13 cellular contexts compared by ENCODE assay signal in genomic region chr14:50978888-50979287, GRCh38. TPM values are rescaled to one million over a fixed set of nuclear protein-coding genes. Genes with fewer than 3 reads are reported as not detected.
DNase-seq lines count a peak whose midpoint lies in the region; ATAC-seq, FAIRE-seq and TF ChIP-seq lines count a peak whose summit lies in the region.
"Had no signal": no experiment of that assay in that cellular context is flagged by ENCODE, and none has a peak within 500 bp of the region (broad histone marks: within the 10 kb centered on the region; RNA-seq: fewer than 3 reads in every experiment).

No MANE protein-coding gene starts in this region.

- TF ChIP-seq POLR2A in GM12878 (IDR thresholded peaks at IDR 0.05; ENCODE audit: low read depth, low read length) = no peak
- no peak for TF ChIP-seq POLR2A in stomach (IDR thresholded peaks at IDR 0.05)

- CTCF ChIA-PET in GM12878 (lab: Yijun Ruan, JAX) = interaction anchor here (1.1 kb wide), 1 partner anchor 9 kb away, joined by 3 read pairs; no protein-coding TSS in a partner anchor

- no peaks in the 10 kb centered on the region for H4K20me1 ChIP-seq in GM12878 (ENCODE audit: control insufficient read depth, insufficient read depth)

- RAD21 ChIA-PET in GM12878 (lab: Charles Lee; ENCODE audit: unreplicated experiment) = no interaction called here

- H3K9me3 ChIP-seq in GM12878 (replicated peaks; ENCODE audit: control insufficient read depth, insufficient read depth, low read length) (no peaks in the 10 kb centered on the region), stomach (no peaks in the 10 kb centered on the region)

- no peaks in the 10 kb centered on the region for H3K79me2 ChIP-seq in GM12878 (ENCODE audit: control insufficient read depth, insufficient read depth, low read length)
- H3K79me2 ChIP-seq: hepatocyte had no signal

- H3K4me3 ChIP-seq in GM12878 (no peak overlapping the region), stomach (no peak overlapping the region)
- H3K4me3 ChIP-seq: hepatocyte, lung had no signal

- TF ChIP-seq RAD21 in GM12878 (IDR thresholded peaks at IDR 0.05; ENCODE audit: insufficient read depth, low read depth, low read length) = no peak

- no peak overlapping the region for H3K27ac Mint-ChIP-seq in activated CD4-positive, alpha-beta T cell treated with anti-CD3 and anti-CD28 coated beads, Interleukin-2, amount 10 ng/mL, durations not matched to agents 24 days and 14 days
- H3K27ac Mint-ChIP-seq: activated T-helper 2 cell treated with anti-CD3 and anti-CD28 coated beads, Interferon-gamma antibody, Interleukin-2, Interleukin-4, amounts not matched to agents 10 μg/mL and 5 μg/mL and 100 μg/mL, durations not matched to agents 14 hours and 24 hours and 36 hours had no signal

- H3K9me3 Mint-ChIP-seq in activated CD4-positive, alpha-beta T cell treated with anti-CD3 and anti-CD28 coated beads, Interleukin-2, amount 10 ng/mL, durations not matched to agents 24 days and 14 days = no peaks in the 10 kb centered on the region
- H3K9me3 Mint-ChIP-seq: activated T-helper 2 cell treated with anti-CD3 and anti-CD28 coated beads, Interferon-gamma antibody, Interleukin-2, Interleukin-4, amounts not matched to agents 10 μg/mL and 5 μg/mL and 100 μg/mL, durations not matched to agents 14 hours and 24 hours and 36 hours had no signal

- BruUV-seq in GM12878 (replicated peaks; lab: Mats Ljungman, UMichigan) = no TSS peak

- intact Hi-C loops in GM12878 (cut with micrococcal nuclease; ENCODE audit: unreplicated experiment) (no loop called here), stomach (cut with DNase I; ENCODE audit: low total_unique reads) (no loop called here)
- intact Hi-C loops in activated CD4-positive, alpha-beta T cell treated with anti-CD3 and anti-CD28 coated beads, Interleukin-2, amount 10 ng/mL, durations not matched to agents 24 days and 14 days (cut with micrococcal nuclease) = no loop called here

- H3K9ac ChIP-seq in GM12878 (ENCODE audit: control insufficient read depth, insufficient read depth, low read length) = no peak overlapping the region

- SMC1A ChIA-PET in GM12878 (lab: Charles Lee; ENCODE audit: uncharacterized antibody, unreplicated experiment) = interaction anchor here (1.6 kb wide), 1 partner anchor 119 kb away, joined by 4 read pairs; no protein-coding TSS in a partner anchor

- ATAC-seq in GM18868 (IDR thresholded peaks at IDR 0.05; ENCODE audit: unreplicated experiment) = peak; percentile 92
- ATAC-seq in GM21526 (IDR thresholded peaks at IDR 0.05; ENCODE audit: low FRiP score, unreplicated experiment) = peak; percentile 91
- peak; percentile 86 for ATAC-seq in HG03095 (IDR thresholded peaks at IDR 0.05; ENCODE audit: unreplicated experiment)
- ATAC-seq in GM12878 = peak; percentile 93

- H2AFZ ChIP-seq in GM12878 (ENCODE audit: control insufficient read depth, low read depth, low read length) = no peak overlapping the region
- H2AFZ ChIP-seq: hepatocyte had no signal

- in situ Hi-C loops in GM12878 (cut with MboI) = no loop called here

- 20% methylated on average over 4 of the region's 4 CpGs for WGBS in GM12878 (ENCODE audit: insufficient coverage, insufficient replicate concordance, low lambda C conversion rate, missing lambda C conversion rate)
- 87 to 91% (median 87%) methylated on average over 4 of the region's 4 CpGs for WGBS in stomach, 5 donors

- H3K27me3 ChIP-seq in GM12878 (replicated peaks in 1 of 2; ENCODE audit: control insufficient read depth in 2 of 2, insufficient read depth in 2 of 2, low read length in 1 of 2) (no peaks in the 10 kb centered on the region), stomach (no peaks in the 10 kb centered on the region)

- no peak for FAIRE-seq in GM12878 (lab: Jason Lieb, UNC)
- FAIRE-seq: bronchial epithelial cell had no signal

- no peaks in the 10 kb centered on the region for H3K4me1 Mint-ChIP-seq in activated CD4-positive, alpha-beta T cell treated with anti-CD3 and anti-CD28 coated beads, Interleukin-2, amount 10 ng/mL, durations not matched to agents 24 days and 14 days

- H3K36me3 Mint-ChIP-seq in activated CD4-positive, alpha-beta T cell treated with anti-CD3 and anti-CD28 coated beads, Interleukin-2, amount 10 ng/mL, durations not matched to agents 24 days and 14 days (ENCODE audit: low read depth) = no peaks in the 10 kb centered on the region

- H3K4me2 ChIP-seq in GM12878 (ENCODE audit: control insufficient read depth, insufficient read depth) = peak overlapping the region; percentile 28; the same call in 1 of the 2 replicates
- H3K4me2 ChIP-seq: hepatocyte had no signal

- no peak overlapping the region for H3K4me3 Mint-ChIP-seq in activated CD4-positive, alpha-beta T cell treated with anti-CD3 and anti-CD28 coated beads, Interleukin-2, amount 10 ng/mL, durations not matched to agents 24 days and 14 days

- H3K36me3 ChIP-seq in GM12878 (ENCODE audit: control insufficient read depth in 2 of 2, insufficient read depth in 2 of 2, low read length in 1 of 2) (no peaks in the 10 kb centered on the region), stomach (no peaks in the 10 kb centered on the region)

- H3K27me3 Mint-ChIP-seq in activated CD4-positive, alpha-beta T cell treated with anti-CD3 and anti-CD28 coated beads, Interleukin-2, amount 10 ng/mL, durations not matched to agents 24 days and 14 days = peaks cover 5% of the 10 kb centered on the region

- no peak for TF ChIP-seq EP300 in GM12878 (IDR thresholded peaks at IDR 0.05; ENCODE audit: borderline replicate concordance in 1 of 2, control insufficient read depth in 1 of 2, low read depth in 2 of 2, low read length in 2 of 2)
- TF ChIP-seq EP300 in stomach (IDR thresholded peaks at IDR 0.05) = no peak

- no peak overlapping the region for H3K27ac ChIP-seq in GM12878 (ENCODE audit: control insufficient read depth, insufficient read depth)
- H3K27ac ChIP-seq in stomach = no peak overlapping the region
- H3K27ac ChIP-seq: hepatocyte had no signal

- peak; percentile 38 for DNase-seq in GM12878 (ENCODE audit: low read depth, low spot score)
- DNase-seq in NCI-H82 (lab: John Stamatoyannopoulos, UW) = no peak
- no peak for DNase-seq in DMS153 (lab: John Stamatoyannopoulos, UW)
- DNase-seq in stomach = no peak
- DNase-seq in activated CD4-positive, alpha-beta T cell treated with anti-CD3 and anti-CD28 coated beads, Interleukin-2, amount 10 ng/mL, durations not matched to agents 24 days and 14 days = no peak
- DNase-seq: NCI-H524 had no signal

- H3K4me1 ChIP-seq in GM12878 (ENCODE audit: control insufficient read depth, insufficient read depth, low read length) (peaks cover 23% of the 10 kb centered on the region), stomach (no peaks in the 10 kb centered on the region)

- POLR2A ChIA-PET in GM12878 (lab: Charles Lee) = no interaction called here

- TF ChIP-seq CTCF in GM12878 (IDR thresholded peaks at IDR 0.05 in 2 of 3, conservative IDR thresholded peaks at IDR 0.05 in 1 of 3; ENCODE audit: control insufficient read depth in 2 of 3, extremely low read depth in 1 of 3, insufficient read depth in 1 of 3, low read depth in 3 of 3, low read length in 3 of 3) = no peak
- no peak for TF ChIP-seq CTCF in stomach (IDR thresholded peaks at IDR 0.05)

TF ChIP-seq in GM12878, 131 proteins besides CTCF, POLR2A, EP300 and RAD21:
- no peak for TF ChIP-seq KDM1A (IDR thresholded peaks at IDR 0.05; ENCODE audit: borderline replicate concordance)
- 0 out of 2 replicates have a peak, but pooled peaks have one; percentile 38 for TF ChIP-seq PAX5 (IDR thresholded peaks at IDR 0.05; ENCODE audit: borderline replicate concordance, low read depth, low read length)

RNA-seq across cellular contexts. Expression of gene PYGL, which starts 34.6 kb away (rescaled TPM):
- total RNA-seq in GM12878 (2013; cell fraction: nucleolus; rRNA removed) = 0.39 TPM in 1 of 2 replicates, not detected in the other
- total RNA-seq in GM12878 (2014; rRNA removed) = 1.3 and 1.4 TPM in 2 replicates
- 0.55 and 0.76 TPM in 2 replicates for total RNA-seq in GM12878 (2014; rRNA removed; fragmentation: Illumina TruSeq; extraction: Trizol)
- total RNA-seq in GM12878 (2021) = 1.1 and 1.4 TPM in 2 replicates
- 0.35 TPM for polyA plus RNA-seq in GM12878 (2011; ENCODE audit: low read depth)
- polyA plus RNA-seq in GM12878 (2011; rRNA removed) = 0.05 and 0.09 TPM in 2 replicates
- polyA plus RNA-seq in GM12878 (2011; cell fraction: cytosol; rRNA removed) = 0.03 and 0.05 TPM in 2 replicates
- polyA plus RNA-seq in GM12878 (2011; cell fraction: nucleus; rRNA removed) = 0.03 TPM in 1 of 2 replicates, not detected in the other
- 0.66 and 1.2 TPM in 2 replicates for polyA plus RNA-seq in GM12878 (2012)
- 0.66 and 2.0 TPM in 2 replicates for polyA plus RNA-seq in GM12878 (2014; fragmentation: Illumina TruSeq; extraction: Trizol)
- under 1 TPM; 0.43 to 0.88 TPM for polyA plus RNA-seq in GM12878 (2014; fragmentation: Nextera tagmentation; extraction: Ambion mirVana)
- polyA plus RNA-seq in GM12878 (2014; rRNA removed) = 0.48 and 0.59 TPM in 2 replicates
- polyA plus RNA-seq in GM12878 (2016; fragmentation: Nextera tagmentation; extraction: Ambion mirVana) = 1 to 10 TPM in 1 of 2 experiments, under 1 TPM in 1; 0.82 to 1.3 TPM
- polyA minus RNA-seq in GM12878 (2011; rRNA and poly(A)+ RNA removed) = not detected in 2 replicates
- polyA minus RNA-seq in GM12878 (2011; cell fraction: cytosol; rRNA and poly(A)+ RNA removed) = 0.62 TPM in 1 of 2 replicates, not detected in the other
- not detected in 2 replicates for polyA minus RNA-seq in GM12878 (2011; cell fraction: nucleus; rRNA and poly(A)+ RNA removed)
- 10 to 100 TPM in 4 of 5 donors, 1 to 10 TPM in 1; 6.7 to 26.1 (median 17.4) TPM for total RNA-seq in stomach
- polyA plus RNA-seq in stomach = 10 to 100 TPM; 10.4 to 35.6 (median 18.3) TPM
- 0.26 and 1.3 TPM in 2 replicates for total RNA-seq in activated CD4-positive, alpha-beta T cell treated with anti-CD3 and anti-CD28 coated beads, Interleukin-2, amount 10 ng/mL, durations not matched to agents 24 days and 14 days
